In genomic region chr22:50783033-50783880, GRCh38 we compare ENCODE assay signal across 8 cellular contexts. TPM values are rescaled to one million over a fixed set of nuclear protein-coding genes. Genes with fewer than 3 reads are reported as not detected.
DNase-seq lines count a peak whose midpoint lies in the region; ATAC-seq, FAIRE-seq and TF ChIP-seq lines count a peak whose summit lies in the region.
"Not testable (repeated sequence)": the region's sequence is repeated elsewhere in the genome, so short reads cannot be mapped to it uniquely, and the experiment has no call there.

TSS of gene RABL2B (minus strand) at chr22:50783636. CDS start at chr22:50782294, 1,342 bp downstream.

- TF ChIP-seq RAD21 in HepG2 (CRISPR knock-in tag; IDR thresholded peaks at IDR 0.05): not testable (repeated sequence)

- H3K27ac ChIP-seq in C4-2B: peak within 1 kb of the TSS; percentile 67
- not testable (repeated sequence) for H3K27ac ChIP-seq in HepG2 (ENCODE audit: extremely low read length, insufficient read depth, low read length)

- H3K9me3 ChIP-seq in HepG2 (ENCODE audit: low read length): not testable (repeated sequence)

- H4K20me1 ChIP-seq in HepG2 (ENCODE audit: insufficient read depth, low read length): not testable (repeated sequence)

- peak within 1 kb of the TSS; percentile 55 for H3K4me2 ChIP-seq in HepG2 (ENCODE audit: low read depth, low read length)

- WGBS in HepG2 (ENCODE audit: low lambda C conversion rate): no CpG with 5 or more reads among the region's 77 CpGs

- not testable (repeated sequence) for H3K36me3 ChIP-seq in HepG2 (replicated peaks in 1 of 2; ENCODE audit: control insufficient read depth in 1 of 2, insufficient read depth in 2 of 2, low read length in 2 of 2)

- ATAC-seq in GM19351 (IDR thresholded peaks at IDR 0.05; ENCODE audit: unreplicated experiment) (peak; percentile 87), HG03460 (IDR thresholded peaks at IDR 0.05; ENCODE audit: unreplicated experiment) (peak; percentile 91), HepG2 (peak; percentile 99)

- TF ChIP-seq CTCF in C4-2B (conservative IDR thresholded peaks at IDR 0.05): not testable (repeated sequence)
- TF ChIP-seq CTCF in HepG2 (CRISPR knock-in tag; IDR thresholded peaks at IDR 0.05): 0 out of 2 replicates have a peak, but pooled peaks have one; percentile 13

- H3K27me3 ChIP-seq in HepG2 (ENCODE audit: control insufficient read depth in 1 of 2, insufficient read depth in 2 of 2, low read length in 2 of 2): not testable (repeated sequence)

- intact Hi-C loops in HepG2 (cut with micrococcal nuclease; ENCODE audit: unreplicated experiment): not testable (repeated sequence)

- BruUV-seq in HepG2 (replicated peaks; lab: Mats Ljungman, UMichigan): TSS peak; percentile 74

- TF ChIP-seq EP300 in HepG2 (IDR thresholded peaks at IDR 0.05; ENCODE audit: low read depth in 2 of 2, low read length in 2 of 2); HepG2 (CRISPR knock-in tag; IDR thresholded peaks at IDR 0.05; ENCODE audit: borderline replicate concordance): not testable (repeated sequence)

- not testable (repeated sequence) for H2AFZ ChIP-seq in HepG2 (ENCODE audit: low read length)

- peak within 1 kb of the TSS; percentile 34 to 66 (median 64); a peak in 5 of 6 replicates for H3K4me3 ChIP-seq in HepG2 (replicated peaks in 1 of 3; ENCODE audit: insufficient read depth in 1 of 3, low read depth in 2 of 3, low read length in 3 of 3)

- in situ Hi-C loops in HepG2 (cut with HindIII; ENCODE audit: extremely low pct_ligation_motif_present, low pct_unique_long_range_greater_than_20kb): not testable (repeated sequence)

- DNase-seq in NCI-H748 treated with DMSO at 0.1 percent for 48 hours (lab: John Stamatoyannopoulos, UW): peak; percentile 58
- peak; percentile 78 to 81 for DNase-seq in activated CD4-positive, alpha-beta T cell treated with anti-CD3 and anti-CD28 coated beads, Interleukin-2, amount 50 U/mL, for 4 hours
- peak; percentile 88 for DNase-seq in dermis blood vessel endothelial cell
- peak; percentile 85 for DNase-seq in HepG2 (ENCODE audit: low spot score)
- peak; percentile 89 to 91 for DNase-seq in stimulated activated CD4-positive, alpha-beta T cell treated with anti-CD3 and anti-CD28 coated beads, Interleukin-2, amount 100 ng/mL, for 24 hours

- CTCF ChIA-PET in HepG2 (lab: Yijun Ruan, JAX; ENCODE audit: low intra/inter-chr PET ratio, low total read pairs): not testable (repeated sequence)

- POLR2A ChIA-PET in HepG2 (lab: Yijun Ruan, JAX): not testable (repeated sequence)

- peak; percentile 37 to 60; a peak in 3 of 4 replicates for TF ChIP-seq POLR2A in HepG2 (IDR thresholded peaks at IDR 0.05; ENCODE audit: insufficient read depth in 1 of 2, low read depth in 2 of 2, low read length in 2 of 2)

- H3K79me2 ChIP-seq in HepG2 (ENCODE audit: insufficient read depth, low read length): not testable (repeated sequence)

- peak within 1 kb of the TSS; percentile 59 for H3K9ac ChIP-seq in HepG2 (ENCODE audit: insufficient read depth, low read depth, low read length)

- FAIRE-seq in HepG2 (lab: Jason Lieb, UNC): peak; percentile 80

- H3K4me1 ChIP-seq in HepG2 (ENCODE audit: insufficient read depth, low read length): not testable (repeated sequence)

TF ChIP-seq in HepG2, 621 proteins besides CTCF, POLR2A, EP300 and RAD21 (continues in another document):
- TF ChIP-seq, protein P1, sequence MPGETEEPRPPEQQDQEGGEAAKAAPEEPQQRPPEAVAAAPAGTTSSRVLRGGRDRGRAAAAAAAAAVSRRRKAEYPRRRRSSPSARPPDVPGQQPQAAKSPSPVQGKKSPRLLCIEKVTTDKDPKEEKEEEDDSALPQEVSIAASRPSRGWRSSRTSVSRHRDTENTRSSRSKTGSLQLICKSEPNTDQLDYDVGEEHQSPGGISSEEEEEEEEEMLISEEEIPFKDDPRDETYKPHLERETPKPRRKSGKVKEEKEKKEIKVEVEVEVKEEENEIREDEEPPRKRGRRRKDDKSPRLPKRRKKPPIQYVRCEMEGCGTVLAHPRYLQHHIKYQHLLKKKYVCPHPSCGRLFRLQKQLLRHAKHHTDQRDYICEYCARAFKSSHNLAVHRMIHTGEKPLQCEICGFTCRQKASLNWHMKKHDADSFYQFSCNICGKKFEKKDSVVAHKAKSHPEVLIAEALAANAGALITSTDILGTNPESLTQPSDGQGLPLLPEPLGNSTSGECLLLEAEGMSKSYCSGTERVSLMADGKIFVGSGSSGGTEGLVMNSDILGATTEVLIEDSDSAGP (CRISPR knock-in tag; IDR thresholded peaks at IDR 0.05; ENCODE audit: borderline replicate concordance): peak; percentile 37; the same call in 1 of the 2 replicates
- TF ChIP-seq ZNF639 (CRISPR knock-in tag; conservative IDR thresholded peaks at IDR 0.05) (0 out of 2 replicates have a peak, but pooled peaks have one; percentile 36), SP1 (CRISPR knock-in tag; IDR thresholded peaks at IDR 0.05) (peak; percentile 34; the same call in 1 of the 2 replicates), ZNF772 (CRISPR knock-in tag; IDR thresholded peaks at IDR 0.05) (0 out of 2 replicates have a peak, but pooled peaks have one; percentile 30), TBX2 (CRISPR knock-in tag; IDR thresholded peaks at IDR 0.05; ENCODE audit: borderline replicate concordance) (peak; percentile 66), GABPB1 (CRISPR knock-in tag; IDR thresholded peaks at IDR 0.05) (peak; percentile 91), HNF4A (CRISPR knock-in tag; IDR thresholded peaks at IDR 0.05) (peak; percentile 65), RFX1 (IDR thresholded peaks at IDR 0.05) (peak; percentile 26; the same call in 1 of the 2 replicates)
- not testable (repeated sequence) for TF ChIP-seq SP1 (IDR thresholded peaks at IDR 0.05)
- TF ChIP-seq, protein P2, sequence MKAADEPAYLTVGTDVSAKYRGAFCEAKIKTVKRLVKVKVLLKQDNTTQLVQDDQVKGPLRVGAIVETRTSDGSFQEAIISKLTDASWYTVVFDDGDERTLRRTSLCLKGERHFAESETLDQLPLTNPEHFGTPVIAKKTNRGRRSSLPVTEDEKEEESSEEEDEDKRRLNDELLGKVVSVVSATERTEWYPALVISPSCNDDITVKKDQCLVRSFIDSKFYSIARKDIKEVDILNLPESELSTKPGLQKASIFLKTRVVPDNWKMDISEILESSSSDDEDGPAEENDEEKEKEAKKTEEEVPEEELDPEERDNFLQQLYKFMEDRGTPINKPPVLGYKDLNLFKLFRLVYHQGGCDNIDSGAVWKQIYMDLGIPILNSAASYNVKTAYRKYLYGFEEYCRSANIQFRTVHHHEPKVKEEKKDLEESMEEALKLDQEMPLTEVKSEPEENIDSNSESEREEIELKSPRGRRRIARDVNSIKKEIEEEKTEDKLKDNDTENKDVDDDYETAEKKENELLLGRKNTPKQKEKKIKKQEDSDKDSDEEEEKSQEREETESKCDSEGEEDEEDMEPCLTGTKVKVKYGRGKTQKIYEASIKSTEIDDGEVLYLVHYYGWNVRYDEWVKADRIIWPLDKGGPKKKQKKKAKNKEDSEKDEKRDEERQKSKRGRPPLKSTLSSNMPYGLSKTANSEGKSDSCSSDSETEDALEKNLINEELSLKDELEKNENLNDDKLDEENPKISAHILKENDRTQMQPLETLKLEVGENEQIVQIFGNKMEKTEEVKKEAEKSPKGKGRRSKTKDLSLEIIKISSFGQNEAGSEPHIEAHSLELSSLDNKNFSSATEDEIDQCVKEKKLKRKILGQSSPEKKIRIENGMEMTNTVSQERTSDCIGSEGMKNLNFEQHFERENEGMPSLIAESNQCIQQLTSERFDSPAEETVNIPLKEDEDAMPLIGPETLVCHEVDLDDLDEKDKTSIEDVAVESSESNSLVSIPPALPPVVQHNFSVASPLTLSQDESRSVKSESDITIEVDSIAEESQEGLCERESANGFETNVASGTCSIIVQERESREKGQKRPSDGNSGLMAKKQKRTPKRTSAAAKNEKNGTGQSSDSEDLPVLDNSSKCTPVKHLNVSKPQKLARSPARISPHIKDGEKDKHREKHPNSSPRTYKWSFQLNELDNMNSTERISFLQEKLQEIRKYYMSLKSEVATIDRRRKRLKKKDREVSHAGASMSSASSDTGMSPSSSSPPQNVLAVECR (CRISPR knock-in tag; IDR thresholded peaks at IDR 0.05; ENCODE audit: borderline replicate concordance): peak; percentile 96

RNA-seq across cellular contexts. Expression of gene RABL2B, which starts in this region (rescaled TPM):
- total RNA-seq in dermis blood vessel endothelial cell (4.1 and 5.8 TPM in 2 replicates), HepG2 (2016; rRNA removed; fragmentation: Illumina TruSeq; extraction: Trizol) (4.9 and 8.0 TPM in 2 replicates)
- 9.0 and 9.7 TPM in 2 replicates for total RNA-seq in HepG2 (2016; cell fraction: cytosol; rRNA removed; fragmentation: Illumina TruSeq; extraction: Trizol; ENCODE audit: low read depth)
- total RNA-seq in HepG2 (2016; cell fraction: insoluble cytoplasmic fraction; rRNA removed; fragmentation: Illumina TruSeq; extraction: Trizol): 4.5 and 7.5 TPM in 2 replicates
- total RNA-seq in HepG2 (2016; cell fraction: membrane; rRNA removed; fragmentation: Illumina TruSeq; extraction: Trizol): 5.4 and 9.1 TPM in 2 replicates
- total RNA-seq in HepG2 (2016; cell fraction: nucleus; rRNA removed; fragmentation: Illumina TruSeq; extraction: Trizol): 12.7 and 14.3 TPM in 2 replicates
- polyA plus RNA-seq in HepG2 (2011; rRNA removed): 27.9 and 28.3 TPM in 2 replicates
- 8.2 and 9.8 TPM in 2 replicates for polyA plus RNA-seq in HepG2 (2011; cell fraction: cytosol; rRNA removed)
- 75.3 and 87.9 TPM in 2 replicates for polyA plus RNA-seq in HepG2 (2011; cell fraction: nucleus; rRNA removed)
- polyA plus RNA-seq in HepG2 (2012): 9.5 and 9.6 TPM in 2 replicates
- 4.1 and 6.8 TPM in 2 replicates for polyA plus RNA-seq in HepG2 (2016; cell fraction: cytosol; fragmentation: Illumina TruSeq; extraction: Trizol; ENCODE audit: low read depth)
- polyA plus RNA-seq in HepG2 (2016; cell fraction: insoluble cytoplasmic fraction; fragmentation: Illumina TruSeq; extraction: Trizol; ENCODE audit: low read depth): 11.8 and 12.5 TPM in 2 replicates
- polyA plus RNA-seq in HepG2 (2016; cell fraction: membrane; fragmentation: Illumina TruSeq; extraction: Trizol; ENCODE audit: low read depth): 8.9 and 10.0 TPM in 2 replicates
- 38.4 and 47.1 TPM in 2 replicates for polyA plus RNA-seq in HepG2 (2016; cell fraction: nucleus; fragmentation: Illumina TruSeq; extraction: Trizol; ENCODE audit: insufficient read depth, low read depth)
- 16.1 and 22.0 TPM in 2 replicates for polyA minus RNA-seq in HepG2 (2011; rRNA and poly(A)+ RNA removed; ENCODE audit: low replicate concordance)
- polyA minus RNA-seq in HepG2 (2011; cell fraction: cytosol; rRNA and poly(A)+ RNA removed): 4.2 and 4.7 TPM in 2 replicates
- 21.5 and 23.5 TPM in 2 replicates for polyA minus RNA-seq in HepG2 (2011; cell fraction: nucleus; rRNA and poly(A)+ RNA removed)
